ENCODE assay signal across 11 cellular contexts in genomic region chr3:124832782-124833709, GRCh38. TPM values are rescaled to one million over a fixed set of nuclear protein-coding genes. Genes with fewer than 3 reads are reported as not detected.
DNase-seq lines count a peak whose midpoint lies in the region; ATAC-seq and TF ChIP-seq lines count a peak whose summit lies in the region.
"Had no signal": no experiment of that assay in that cellular context is flagged by ENCODE, and none has a peak within 500 bp of the region (broad histone marks: within the 10 kb centered on the region; RNA-seq: fewer than 3 reads in every experiment).

No MANE protein-coding gene starts in this region.

- POLR2A ChIA-PET in CD8-positive, alpha-beta T cell (lab: Charles Lee) = no interaction called here

- no peaks in the 10 kb centered on the region for H3K36me3 ChIP-seq in right lobe of liver
- H3K36me3 ChIP-seq in tibial nerve = peaks cover 0 to 7% (median 0%) of the 10 kb centered on the region in 3 donors
- H3K36me3 ChIP-seq in CD8-positive, alpha-beta T cell (ENCODE audit: insufficient read depth, low read length) = no peaks in the 10 kb centered on the region

- ATAC-seq in right lobe of liver = no peak
- ATAC-seq in CD8-positive, alpha-beta T cell = no peak
- ATAC-seq in GM18520 (IDR thresholded peaks at IDR 0.05; ENCODE audit: unreplicated experiment) = no peak

- H3K9me3 ChIP-seq in right lobe of liver (no peaks in the 10 kb centered on the region), tibial nerve (no peaks in the 10 kb centered on the region)
- H3K9me3 ChIP-seq in CD8-positive, alpha-beta T cell (ENCODE audit: low read length) = no peaks in the 10 kb centered on the region

- peaks cover 31% of the 10 kb centered on the region for H3K36me3 Mint-ChIP-seq in HFFc6 (ENCODE audit: low read depth)
- H3K36me3 Mint-ChIP-seq in CD8-positive, alpha-beta T cell = no peaks in the 10 kb centered on the region

- peaks cover 91% of the 10 kb centered on the region for H3K4me1 Mint-ChIP-seq in HFFc6 (ENCODE audit: low read depth)
- H3K4me1 Mint-ChIP-seq in CD8-positive, alpha-beta T cell (ENCODE audit: low read depth) = peaks cover 17% of the 10 kb centered on the region

- TF ChIP-seq CTCF in HFFc6 (IDR thresholded peaks at IDR 0.05) = no peak
- no peak for TF ChIP-seq CTCF in cardiac fibroblast (IDR thresholded peaks at IDR 0.05; ENCODE audit: low read depth, low read length)
- TF ChIP-seq CTCF in right lobe of liver (IDR thresholded peaks at IDR 0.05) = no peak
- TF ChIP-seq CTCF in tibial nerve (IDR thresholded peaks at IDR 0.05) = no peak
- TF ChIP-seq CTCF in CD8-positive, alpha-beta T cell (IDR thresholded peaks at IDR 0.05) = no peak

- H3K27me3 ChIP-seq in right lobe of liver (no peaks in the 10 kb centered on the region), tibial nerve (no peaks in the 10 kb centered on the region)
- no peaks in the 10 kb centered on the region for H3K27me3 ChIP-seq in CD8-positive, alpha-beta T cell (ENCODE audit: insufficient read depth, low read length)

- TF ChIP-seq EP300 in tibial nerve (IDR thresholded peaks at IDR 0.05) = no peak

- peak; percentile 84 for DNase-seq in HFFc6
- DNase-seq in cardiac fibroblast (ENCODE audit: low read depth in 2 of 2) = peak; percentile 84 to 85
- no peak for DNase-seq in right lobe of liver
- no peak for DNase-seq in tibial nerve (ENCODE audit: low spot score in 2 of 2)
- no peak for DNase-seq in CD8-positive, alpha-beta T cell
- DNase-seq in iPS-NIHi7 (ENCODE audit: extremely low spot score) = no peak
- DNase-seq: activated CD4-positive, alpha-beta T cell treated with anti-CD3 and anti-CD28 coated beads, Interleukin-2, amount 10 ng/mL, durations not matched to agents 24 days and 14 days; amygdala; OCI-M1; stimulated activated CD4-positive, alpha-beta T cell treated with anti-CD3 and anti-CD28 coated beads, Interleukin-1b, Interleukin-23, amount 100 ng/mL, for 48 hours had no signal

- peak overlapping the region; percentile 23; the same call in 1 of the 2 replicates for H3K4me3 Mint-ChIP-seq in HFFc6
- H3K4me3 Mint-ChIP-seq in CD8-positive, alpha-beta T cell = no peak overlapping the region
- H3K4me3 Mint-ChIP-seq: activated CD4-positive, alpha-beta T cell treated with anti-CD3 and anti-CD28 coated beads, Interleukin-2, amount 10 ng/mL, durations not matched to agents 24 days and 14 days had no signal

- H3K4me3 ChIP-seq in cardiac fibroblast (replicated peaks in 1 of 2; ENCODE audit: low read depth in 2 of 2, low read length in 2 of 2) = no peak overlapping the region
- peak overlapping the region in 1 of 3 donors; percentile 4 for H3K4me3 ChIP-seq in right lobe of liver
- H3K4me3 ChIP-seq in tibial nerve = no peak overlapping the region
- H3K4me3 ChIP-seq in CD8-positive, alpha-beta T cell (ENCODE audit: low read depth, low read length) = no peak overlapping the region

- TF ChIP-seq POLR2A in right lobe of liver (IDR thresholded peaks at IDR 0.05) (no peak), tibial nerve (IDR thresholded peaks at IDR 0.05) (no peak)

- H3K27ac Mint-ChIP-seq in HFFc6 = peak overlapping the region; percentile 85
- H3K27ac Mint-ChIP-seq in CD8-positive, alpha-beta T cell = no peak overlapping the region
- H3K27ac Mint-ChIP-seq: activated CD4-positive, alpha-beta T cell treated with anti-CD3 and anti-CD28 coated beads, Interleukin-2, amount 10 ng/mL, durations not matched to agents 24 days and 14 days had no signal

- intact Hi-C loops in right lobe of liver (cut with DNase I) = loop anchor here in 1 of 2 donors (10.0 kb wide), 1 partner anchor 52 kb away; the partner anchor contains the start of gene ITGB5
- intact Hi-C loops in CD8-positive, alpha-beta T cell (cut with DNase I, micrococcal nuclease) = no loop called here

- H3K27ac ChIP-seq in right lobe of liver (peak overlapping the region; percentile 81 to 95 (median 82)), tibial nerve (peak overlapping the region in 3 of 4 donors; percentile 36 to 68 (median 63))
- no peak overlapping the region for H3K27ac ChIP-seq in CD8-positive, alpha-beta T cell (ENCODE audit: low read depth, low read length)

- H3K27me3 Mint-ChIP-seq in HFFc6 (ENCODE audit: insufficient read depth) = no peaks in the 10 kb centered on the region; the same call in 1 of the 2 replicates
- peaks cover 3% of the 10 kb centered on the region for H3K27me3 Mint-ChIP-seq in CD8-positive, alpha-beta T cell (ENCODE audit: low read depth)

- H3K4me1 ChIP-seq in right lobe of liver (peaks cover 0 to 42% (median 31%) of the 10 kb centered on the region in 4 donors), tibial nerve (peaks cover 0 to 64% (median 30%) of the 10 kb centered on the region in 4 donors)
- H3K4me1 ChIP-seq in CD8-positive, alpha-beta T cell (ENCODE audit: insufficient read depth, low read length) = peaks cover 12% of the 10 kb centered on the region

- CTCF ChIA-PET in CD8-positive, alpha-beta T cell (lab: Charles Lee) = no interaction called here

- 92% methylated on average over 1 of the region's 1 CpG for WGBS in right lobe of liver (ENCODE audit: insufficient coverage, low coverage, low lambda C conversion rate, missing lambda C conversion rate)
- WGBS in tibial nerve, 2 donors = 31 to 45% methylated on average over 1 of the region's 1 CpG

- H3K9me3 Mint-ChIP-seq in HFFc6 = no peaks in the 10 kb centered on the region
- no peaks in the 10 kb centered on the region for H3K9me3 Mint-ChIP-seq in CD8-positive, alpha-beta T cell
- H3K9me3 Mint-ChIP-seq: activated CD4-positive, alpha-beta T cell treated with anti-CD3 and anti-CD28 coated beads, Interleukin-2, amount 10 ng/mL, durations not matched to agents 24 days and 14 days had no signal

RNA-seq across cellular contexts. Expression of gene ITGB5, which starts 54.1 kb away (rescaled TPM):
- total RNA-seq in HFFc6 (2021; fragmentation: NEBNext Ultra II Directional; extraction: Animal tissue kit (Norgen Biotek cat#: 25700)) = 100 to 1,000 TPM; 203 to 332 (median 220) TPM
- total RNA-seq in right lobe of liver (100 to 1,000 TPM in 3 of 6 experiments, 10 to 100 TPM in 3; 61.3 to 125 (median 98.4) TPM), tibial nerve (100 to 1,000 TPM; 114 to 217 (median 193) TPM)
- total RNA-seq in CD8-positive, alpha-beta T cell = under 1 TPM in 1 of 2 experiments, not detected in 1; 0.56 TPM

Comparison
In these comparisons a context has a peak if more than half of its experiments do, and no peak if none do; other contexts are left out.
1. DNase-seq: peak in HFFc6 (single experiment) and cardiac fibroblast (2 of 2); none in right lobe of liver (0 of 3), tibial nerve (0 of 2), CD8-positive, alpha-beta T cell (0 of 7) and iPS-NIHi7 (single experiment).
2. RNA of gene ITGB5, which starts 54.1 kb away (total RNA-seq): 203 to 332 TPM in HFFc6, 114 to 217 TPM in tibial nerve and 61.3 to 125 TPM in right lobe of liver; 0.56 TPM in CD8-positive, alpha-beta T cell; every median in the first group is over 10 times any median in the second.